ENCODE assay signal across 19 cellular contexts in genomic region chr1:215605011-215605621, GRCh38. TPM values are rescaled to one million over a fixed set of nuclear protein-coding genes. Genes with fewer than 3 reads are reported as not detected.
DNase-seq lines count a peak whose midpoint lies in the region; ATAC-seq, FAIRE-seq and TF ChIP-seq lines count a peak whose summit lies in the region.
"Had no signal": no experiment of that assay in that cellular context is flagged by ENCODE, and none has a peak within 500 bp of the region (broad histone marks: within the 10 kb centered on the region; RNA-seq: fewer than 3 reads in every experiment).

No MANE protein-coding gene starts in this region.

- peaks cover 4% of the 10 kb centered on the region for H3K79me2 ChIP-seq in PC-9 (ENCODE audit: low read depth)

- H3K9me3 ChIP-seq in PC-9 (ENCODE audit: insufficient read depth, low read depth), result no peaks in the 10 kb centered on the region
- H3K9me3 ChIP-seq in right cardiac atrium (ENCODE audit: control insufficient read depth, low read length), result no peaks in the 10 kb centered on the region
- H3K9me3 ChIP-seq in spleen, result no peaks in the 10 kb centered on the region
- H3K9me3 ChIP-seq: SJCRH30 had no signal

- H3K4me2 ChIP-seq in PC-9, result no peak overlapping the region

- H3K36me3 ChIP-seq in PC-9 (ENCODE audit: low read depth) (peaks cover 37% of the 10 kb centered on the region), spleen (peaks cover 0 to 43% (median 6%) of the 10 kb centered on the region in 6 donors)

- ATAC-seq in GM21529 (IDR thresholded peaks at IDR 0.05; ENCODE audit: unreplicated experiment) (no peak), right cardiac atrium (no peak)
- ATAC-seq: Panc1 had no signal

- POLR2A ChIA-PET in PC-9 (lab: Charles Lee; ENCODE audit: unreplicated experiment), result no interaction called here

- intact Hi-C loops in PC-9 (cut with micrococcal nuclease; ENCODE audit: unreplicated experiment) (loop anchor here (5.0 to 10.0 kb wide), 3 partner anchors 38 to 940 kb away; partner anchors contain the start of gene KCTD3), right cardiac atrium (cut with DNase I) (no loop called here), spleen (cut with DNase I; ENCODE audit: low total_unique reads) (no loop called here)

- no TSS peak for BruUV-seq in PC-9 (replicated peaks; lab: Mats Ljungman, UMichigan)

- H3K4me3 ChIP-seq in PC-9 (no peak overlapping the region), right cardiac atrium (ENCODE audit: low read length) (no peak overlapping the region), spleen (no peak overlapping the region)
- H3K4me3 ChIP-seq: SJCRH30 had no signal

- H3K27me3 ChIP-seq in PC-9 (ENCODE audit: insufficient read depth, low read depth) (no peaks in the 10 kb centered on the region), right cardiac atrium (ENCODE audit: control insufficient read depth, insufficient read depth) (no peaks in the 10 kb centered on the region), spleen (replicated peaks in 1 of 7) (no peaks in the 10 kb centered on the region)
- H3K27me3 ChIP-seq: SJCRH30 had no signal

- 0 out of 2 replicates have a peak overlapping the region, but pooled peaks have one; percentile 9 for H3K27ac ChIP-seq in PC-9
- H3K27ac ChIP-seq in right cardiac atrium (ENCODE audit: low read length), result no peak overlapping the region
- no peak overlapping the region for H3K27ac ChIP-seq in spleen
- H3K27ac ChIP-seq: SJCRH30 had no signal

- peak; percentile 83 for FAIRE-seq in D721Med (lab: Jason Lieb, UNC)
- FAIRE-seq: HTR-8/SVneo had no signal

- no peaks in the 10 kb centered on the region; the same call in 1 of the 2 replicates for H3K4me1 ChIP-seq in PC-9 (replicated peaks; ENCODE audit: insufficient read depth)
- no peaks in the 10 kb centered on the region for H3K4me1 ChIP-seq in right cardiac atrium (ENCODE audit: control insufficient read depth, insufficient read depth, low read length)
- no peaks in the 10 kb centered on the region for H3K4me1 ChIP-seq in spleen
- H3K4me1 ChIP-seq: SJCRH30 had no signal

- TF ChIP-seq POLR2A in spleen (IDR thresholded peaks at IDR 0.05), result no peak

- no peak overlapping the region for H2AFZ ChIP-seq in PC-9

- no peaks in the 10 kb centered on the region; the same call in 1 of the 2 replicates for H4K20me1 ChIP-seq in PC-9 (ENCODE audit: insufficient read depth)

- H3F3A ChIP-seq in PC-9 (ENCODE audit: insufficient read depth, low read depth), result no peaks in the 10 kb centered on the region; the same call in 1 of the 2 replicates

- CTCF ChIA-PET in PC-9 (lab: Charles Lee), result no interaction called here

- TF ChIP-seq CTCF in D721Med (IDR thresholded peaks at IDR 0.05; ENCODE audit: insufficient read depth, missing control alignments), result no peak
- no peak for TF ChIP-seq CTCF in PC-9 (conservative IDR thresholded peaks at IDR 0.05)
- no peak for TF ChIP-seq CTCF in spleen (IDR thresholded peaks at IDR 0.05 in 8 of 11, conservative IDR thresholded peaks at IDR 0.05 in 3 of 11)

- DNase-seq in D721Med (ENCODE audit: insufficient read length, low spot score), result no peak
- no peak for DNase-seq in PC-9
- peak; percentile 69 for DNase-seq in fibroblast of gingiva (ENCODE audit: low read depth)
- no peak for DNase-seq in NCI-H345 (lab: John Stamatoyannopoulos, UW)
- no peak for DNase-seq in right cardiac atrium
- DNase-seq in spleen, result no peak
- DNase-seq: ACHN, GF-D8, H7, Kasumi-1, MM.1S, NCI-H1092, NCI-H1436 treated with DMSO at 0.1 percent for 48 hours, NCI-H2029, NCI-H526, SJCRH30 had no signal

- no peaks in the 10 kb centered on the region for H3K9me2 ChIP-seq in PC-9 (ENCODE audit: insufficient read depth)

RNA-seq across cellular contexts. Expression of gene KCTD3, which starts 38.0 kb away (rescaled TPM):
- 46.4 and 53.6 TPM in 2 replicates for total RNA-seq in PC-9 (2021)
- 10 to 100 TPM; 16.7 to 19.4 (median 17.4) TPM for total RNA-seq in right cardiac atrium
- 11.7 TPM for polyA plus RNA-seq in right cardiac atrium
- total RNA-seq in spleen, result 10 to 100 TPM; 13.2 to 33.0 (median 24.2) TPM
- polyA plus RNA-seq in spleen, result 10 to 100 TPM in 1 of 3 donors, 1 to 10 TPM in 2; 7.6 to 11.1 (median 8.5) TPM
